In genomic region chr15:90921887-90922286, GRCh38 we compare ENCODE assay signal across 12 cellular contexts. TPM values are rescaled to one million over a fixed set of nuclear protein-coding genes. Genes with fewer than 3 reads are reported as not detected.
DNase-seq lines count a peak whose midpoint lies in the region; ATAC-seq lines count a peak whose summit lies in the region.
"Had no signal": no experiment of that assay in that cellular context is flagged by ENCODE, and none has a peak within 500 bp of the region (broad histone marks: within the 10 kb centered on the region; RNA-seq: fewer than 3 reads in every experiment).

No MANE protein-coding gene starts in this region.

- H3K27me3 Mint-ChIP-seq in activated CD4-positive, alpha-beta T cell treated with anti-CD3 and anti-CD28 coated beads, Interleukin-2, amount 10 ng/mL, durations not matched to agents 24 days and 14 days = no peaks in the 10 kb centered on the region
- H3K27me3 Mint-ChIP-seq in activated CD4-positive, alpha-beta T cell treated with anti-CD3 and anti-CD28 coated beads for 36 hours = no peaks in the 10 kb centered on the region
- H3K27me3 Mint-ChIP-seq in activated T-helper 17 cell treated with anti-CD3 and anti-CD28 coated beads, Interleukin-2, amount 50 U/mL, for 72 hours = no peaks in the 10 kb centered on the region
- H3K27me3 Mint-ChIP-seq: CD4-positive, CD25-positive, alpha-beta regulatory T cell had no signal

- H3K9me3 Mint-ChIP-seq in activated CD4-positive, alpha-beta T cell treated with anti-CD3 and anti-CD28 coated beads, Interleukin-2, amount 10 ng/mL, durations not matched to agents 24 days and 14 days = no peaks in the 10 kb centered on the region
- no peaks in the 10 kb centered on the region for H3K9me3 Mint-ChIP-seq in activated CD4-positive, alpha-beta T cell treated with anti-CD3 and anti-CD28 coated beads for 36 hours (ENCODE audit: low read depth)
- no peaks in the 10 kb centered on the region for H3K9me3 Mint-ChIP-seq in activated naive CD4-positive, alpha-beta T cell treated with anti-CD3 and anti-CD28 coated beads, Interleukin-2, amount 50 U/mL, for 72 hours
- no peaks in the 10 kb centered on the region for H3K9me3 Mint-ChIP-seq in activated T-helper 17 cell treated with anti-CD3 and anti-CD28 coated beads, Interleukin-2, amount 50 U/mL, for 72 hours
- H3K9me3 Mint-ChIP-seq: GM23338 had no signal

- no peak overlapping the region for H3K4me3 Mint-ChIP-seq in activated CD4-positive, alpha-beta T cell treated with anti-CD3 and anti-CD28 coated beads, Interleukin-2, amount 10 ng/mL, durations not matched to agents 24 days and 14 days
- no peak overlapping the region for H3K4me3 Mint-ChIP-seq in activated CD4-positive, alpha-beta T cell treated with anti-CD3 and anti-CD28 coated beads for 36 hours
- no peak overlapping the region for H3K4me3 Mint-ChIP-seq in activated T-helper 17 cell treated with anti-CD3 and anti-CD28 coated beads, Interleukin-2, amount 50 U/mL, for 72 hours
- H3K4me3 Mint-ChIP-seq: CD4-positive, CD25-positive, alpha-beta regulatory T cell; GM23338 had no signal

- CTCF ChIA-PET in activated CD4-positive, alpha-beta T cell treated with anti-CD3 and anti-CD28 coated beads for 36 hours (lab: Charles Lee) = interaction anchor here (0.8 to 4.2 kb wide), 6 partner anchors 11 to 623 kb away, joined by 3 to 37 read pairs (median 3); partner anchors contain the start of genes HDDC3, MAN2A2 and RCCD1

- POLR2A ChIA-PET in activated CD4-positive, alpha-beta T cell treated with anti-CD3 and anti-CD28 coated beads for 36 hours (lab: Charles Lee) = no interaction called here

- intact Hi-C loops in activated CD4-positive, alpha-beta T cell treated with anti-CD3 and anti-CD28 coated beads, Interleukin-2, amount 10 ng/mL, durations not matched to agents 24 days and 14 days (cut with micrococcal nuclease) = no loop called here
- intact Hi-C loops in activated CD4-positive, alpha-beta T cell treated with anti-CD3 and anti-CD28 coated beads for 36 hours (cut with DNase I, micrococcal nuclease) = no loop called here

- ATAC-seq in activated CD4-positive, alpha-beta T cell treated with anti-CD3 and anti-CD28 coated beads for 36 hours = no peak
- no peak for ATAC-seq in activated naive CD4-positive, alpha-beta T cell treated with anti-CD3 and anti-CD28 coated beads, Interleukin-2, amount 50 U/mL, for 72 hours
- no peak for ATAC-seq in activated T-helper 17 cell treated with anti-CD3 and anti-CD28 coated beads, Interleukin-2, amount 50 U/mL, for 72 hours (replicated peaks)
- no peak for ATAC-seq in GM19023 (IDR thresholded peaks at IDR 0.05; ENCODE audit: unreplicated experiment)
- ATAC-seq: GM23338 had no signal

- H3K4me1 Mint-ChIP-seq in activated CD4-positive, alpha-beta T cell treated with anti-CD3 and anti-CD28 coated beads, Interleukin-2, amount 10 ng/mL, durations not matched to agents 24 days and 14 days = peaks cover 29% of the 10 kb centered on the region
- peaks cover 28% of the 10 kb centered on the region for H3K4me1 Mint-ChIP-seq in activated CD4-positive, alpha-beta T cell treated with anti-CD3 and anti-CD28 coated beads for 36 hours
- peaks cover 22% of the 10 kb centered on the region for H3K4me1 Mint-ChIP-seq in activated T-helper 17 cell treated with anti-CD3 and anti-CD28 coated beads, Interleukin-2, amount 50 U/mL, for 72 hours

- peak overlapping the region; percentile 53 for H3K27ac Mint-ChIP-seq in activated CD4-positive, alpha-beta T cell treated with anti-CD3 and anti-CD28 coated beads, Interleukin-2, amount 10 ng/mL, durations not matched to agents 24 days and 14 days
- no peak overlapping the region for H3K27ac Mint-ChIP-seq in activated CD4-positive, alpha-beta T cell treated with anti-CD3 and anti-CD28 coated beads for 36 hours
- H3K27ac Mint-ChIP-seq in activated naive CD4-positive, alpha-beta T cell treated with anti-CD3 and anti-CD28 coated beads, Interleukin-2, amount 50 U/mL, for 72 hours = peak overlapping the region; percentile 17 to 65
- H3K27ac Mint-ChIP-seq in activated T-helper 17 cell treated with anti-CD3 and anti-CD28 coated beads, Interleukin-2, amount 50 U/mL, for 72 hours = peak overlapping the region; percentile 84

- H3K36me3 Mint-ChIP-seq in activated CD4-positive, alpha-beta T cell treated with anti-CD3 and anti-CD28 coated beads, Interleukin-2, amount 10 ng/mL, durations not matched to agents 24 days and 14 days (ENCODE audit: low read depth) = peaks cover 55% of the 10 kb centered on the region
- peaks cover 38% of the 10 kb centered on the region for H3K36me3 Mint-ChIP-seq in activated CD4-positive, alpha-beta T cell treated with anti-CD3 and anti-CD28 coated beads for 36 hours (ENCODE audit: low read depth)
- H3K36me3 Mint-ChIP-seq in activated naive CD4-positive, alpha-beta T cell treated with anti-CD3 and anti-CD28 coated beads, Interleukin-2, amount 50 U/mL, for 72 hours = peaks cover 12 to 21% of the 10 kb centered on the region in 2 donors
- H3K36me3 Mint-ChIP-seq in activated T-helper 17 cell treated with anti-CD3 and anti-CD28 coated beads, Interleukin-2, amount 50 U/mL, for 72 hours (ENCODE audit: low read depth) = peaks cover 60% of the 10 kb centered on the region

- DNase-seq in activated CD4-positive, alpha-beta T cell treated with anti-CD3 and anti-CD28 coated beads, Interleukin-2, amount 10 ng/mL, durations not matched to agents 24 days and 14 days = no peak
- DNase-seq in activated CD4-positive, alpha-beta T cell treated with anti-CD3 and anti-CD28 coated beads for 36 hours = no peak
- DNase-seq in activated naive CD4-positive, alpha-beta T cell treated with anti-CD3 and anti-CD28 coated beads, Interleukin-2, amount 50 U/mL, for 72 hours (ENCODE audit: low spot score in 2 of 2) = no peak
- no peak for DNase-seq in activated naive CD4-positive, alpha-beta T cell treated with anti-CD3 and anti-CD28 coated beads, Interleukin-2, amount 50 U/mL, for 16 hours
- no peak for DNase-seq in HK-2 (ENCODE audit: unreplicated experiment)
- DNase-seq: ACHN; CD4-positive, CD25-positive, alpha-beta regulatory T cell; DMS53; H7 had no signal

RNA-seq across cellular contexts. Expression of gene HDDC3, which starts 10.5 kb away (rescaled TPM):
- total RNA-seq in activated CD4-positive, alpha-beta T cell treated with anti-CD3 and anti-CD28 coated beads, Interleukin-2, amount 10 ng/mL, durations not matched to agents 24 days and 14 days = 36.3 and 39.9 TPM in 2 replicates
- 10 to 100 TPM; 34.2 to 41.2 TPM for total RNA-seq in activated CD4-positive, alpha-beta T cell treated with anti-CD3 and anti-CD28 coated beads for 36 hours
- total RNA-seq in activated naive CD4-positive, alpha-beta T cell treated with anti-CD3 and anti-CD28 coated beads, Interleukin-2, amount 50 U/mL, for 72 hours = 10 to 100 TPM; 18.9 to 32.4 TPM
- total RNA-seq in activated T-helper 17 cell treated with anti-CD3 and anti-CD28 coated beads, Interleukin-2, amount 50 U/mL, for 72 hours = 10 to 100 TPM; 15.9 to 19.0 TPM

RNA-seq across cellular contexts. Expression of gene UNC45A, which starts 13.2 kb away (rescaled TPM):
- 66.9 and 67.0 TPM in 2 replicates for total RNA-seq in activated CD4-positive, alpha-beta T cell treated with anti-CD3 and anti-CD28 coated beads, Interleukin-2, amount 10 ng/mL, durations not matched to agents 24 days and 14 days
- 10 to 100 TPM; 51.4 to 65.6 TPM for total RNA-seq in activated CD4-positive, alpha-beta T cell treated with anti-CD3 and anti-CD28 coated beads for 36 hours
- total RNA-seq in activated naive CD4-positive, alpha-beta T cell treated with anti-CD3 and anti-CD28 coated beads, Interleukin-2, amount 50 U/mL, for 72 hours = 100 to 1,000 TPM in 1 of 2 donors, 10 to 100 TPM in 1; 75.5 to 112 TPM
- total RNA-seq in activated T-helper 17 cell treated with anti-CD3 and anti-CD28 coated beads, Interleukin-2, amount 50 U/mL, for 72 hours = 100 to 1,000 TPM; 101 to 103 TPM

RNA-seq across cellular contexts. Expression of gene MAN2A2, which starts 18.8 kb away (rescaled TPM):
- 196 and 206 TPM in 2 replicates for total RNA-seq in activated CD4-positive, alpha-beta T cell treated with anti-CD3 and anti-CD28 coated beads, Interleukin-2, amount 10 ng/mL, durations not matched to agents 24 days and 14 days
- total RNA-seq in activated CD4-positive, alpha-beta T cell treated with anti-CD3 and anti-CD28 coated beads for 36 hours = 100 to 1,000 TPM in 1 of 2 experiments, 10 to 100 TPM in 1; 76.6 to 104 TPM
- 100 to 1,000 TPM in 1 of 2 donors, 10 to 100 TPM in 1; 99.8 to 225 TPM for total RNA-seq in activated naive CD4-positive, alpha-beta T cell treated with anti-CD3 and anti-CD28 coated beads, Interleukin-2, amount 50 U/mL, for 72 hours
- 100 to 1,000 TPM; 121 to 127 TPM for total RNA-seq in activated T-helper 17 cell treated with anti-CD3 and anti-CD28 coated beads, Interleukin-2, amount 50 U/mL, for 72 hours

RNA-seq across cellular contexts. Expression of gene RCCD1, which starts 32.8 kb away (rescaled TPM):
- 28.0 and 32.3 TPM in 2 replicates for total RNA-seq in activated CD4-positive, alpha-beta T cell treated with anti-CD3 and anti-CD28 coated beads, Interleukin-2, amount 10 ng/mL, durations not matched to agents 24 days and 14 days
- 10 to 100 TPM; 28.9 to 37.4 TPM for total RNA-seq in activated CD4-positive, alpha-beta T cell treated with anti-CD3 and anti-CD28 coated beads for 36 hours
- total RNA-seq in activated naive CD4-positive, alpha-beta T cell treated with anti-CD3 and anti-CD28 coated beads, Interleukin-2, amount 50 U/mL, for 72 hours = 10 to 100 TPM; 37.7 to 58.7 TPM
- total RNA-seq in activated T-helper 17 cell treated with anti-CD3 and anti-CD28 coated beads, Interleukin-2, amount 50 U/mL, for 72 hours = 10 to 100 TPM; 31.9 to 32.8 TPM

RNA-seq across cellular contexts. Expression of gene FES, which starts 37.6 kb away (rescaled TPM):
- 32.5 and 33.7 TPM in 2 replicates for total RNA-seq in activated CD4-positive, alpha-beta T cell treated with anti-CD3 and anti-CD28 coated beads, Interleukin-2, amount 10 ng/mL, durations not matched to agents 24 days and 14 days
- 10 to 100 TPM; 12.2 to 15.6 TPM for total RNA-seq in activated CD4-positive, alpha-beta T cell treated with anti-CD3 and anti-CD28 coated beads for 36 hours
- total RNA-seq in activated naive CD4-positive, alpha-beta T cell treated with anti-CD3 and anti-CD28 coated beads, Interleukin-2, amount 50 U/mL, for 72 hours = 10 to 100 TPM; 83.9 to 91.4 TPM
- total RNA-seq in activated T-helper 17 cell treated with anti-CD3 and anti-CD28 coated beads, Interleukin-2, amount 50 U/mL, for 72 hours = 100 to 1,000 TPM in 1 of 2 donors, 10 to 100 TPM in 1; 98.5 to 122 TPM
